1 cellular context compared by ENCODE assay signal in genomic region chr3:118972974-118973373, GRCh38.
TF ChIP-seq lines count a peak whose summit lies in the region.

No MANE protein-coding gene starts in this region.

TF ChIP-seq in WTC11, 78 proteins besides CTCF, POLR2A, EP300 and RAD21 (continued from another document):
- TF ChIP-seq ZNF281 (CRISPR knock-in tag; IDR thresholded peaks at IDR 0.05): no peak
- TF ChIP-seq STAT6 (CRISPR knock-in tag; conservative IDR thresholded peaks at IDR 0.05; ENCODE audit: low read depth): no peak
- TF ChIP-seq MYBL2 (CRISPR knock-in tag; IDR thresholded peaks at IDR 0.05): no peak
- no peak for TF ChIP-seq CREB1 (CRISPR knock-in tag; IDR thresholded peaks at IDR 0.05)
- no peak for TF ChIP-seq ZNF263 (CRISPR knock-in tag; IDR thresholded peaks at IDR 0.05; ENCODE audit: low read depth)
- no peak for TF ChIP-seq ATF3 (CRISPR knock-in tag; conservative IDR thresholded peaks at IDR 0.05)
- TF ChIP-seq ZSCAN18 (CRISPR knock-in tag; IDR thresholded peaks at IDR 0.05): no peak
